In genomic region chr9:131814714-131815113, GRCh38 we compare ENCODE assay signal across 29 cellular contexts.
"Had no signal": no experiment of that assay in that cellular context is flagged by ENCODE, and none has a peak within 500 bp of the region (broad histone marks: within the 10 kb centered on the region; RNA-seq: fewer than 3 reads in every experiment).

No MANE protein-coding gene starts in this region.

- DNase-seq: naive B cell; naive thymus-derived CD8-positive, alpha-beta T cell; nucleus accumbens; ovary; psoas muscle; right cardiac atrium; right lobe of liver; sigmoid colon; small intestine; stimulated activated CD4-positive, alpha-beta T cell treated with anti-CD3 and anti-CD28 coated beads, Interleukin-15, amount 100 ng/mL, for 24 hours; stimulated activated CD4-positive, alpha-beta T cell treated with anti-CD3 and anti-CD28 coated beads, Interleukin-2, amount 100 ng/mL, for 24 hours; stimulated activated CD4-positive, alpha-beta T cell treated with anti-CD3 and anti-CD28 coated beads, Interleukin-4, amount 100 ng/mL, for 1 hour; stimulated activated CD4-positive, alpha-beta T cell treated with anti-CD3 and anti-CD28 coated beads, Interleukin-4, amount 100 ng/mL, for 4 hours; stimulated activated CD8-positive, alpha-beta memory T cell treated with anti-CD3 and anti-CD28 coated beads, Interleukin-4, amount 100 ng/mL, for 48 hours; stimulated activated naive CD4-positive, alpha-beta T cell treated with Interleukin-2 at 50 U/mL for 16 hours; stomach; thyroid gland; trophoblast cell; upper lobe of left lung had no signal

- H3K4me2 ChIP-seq: neural progenitor cell had no signal

- H3K36me3 ChIP-seq: neural progenitor cell, neutrophil, ovary, right lobe of liver, sigmoid colon, stomach, thoracic aorta, thyroid gland, tibial nerve, upper lobe of left lung, vagina had no signal

- H3K27ac ChIP-seq: neural progenitor cell, neutrophil, ovary, parathyroid adenoma, psoas muscle, right lobe of liver, sigmoid colon, stomach, thoracic aorta, thyroid gland, tibial nerve, upper lobe of left lung, vagina had no signal

- H3K36me3 Mint-ChIP-seq: naive B cell; naive thymus-derived CD8-positive, alpha-beta T cell; neural progenitor cell; stimulated activated memory B cell treated with anti-CD40 and anti-IgM and Interleukin-4, amounts not matched to agents 10 μg/mL and 1 μg/mL and 100 μg/mL, for 72 hours had no signal

- ATAC-seq: naive thymus-derived CD8-positive, alpha-beta T cell; psoas muscle; right cardiac atrium; right lobe of liver; stimulated activated memory B cell treated with anti-CD40 and anti-IgM and Interleukin-4, amounts not matched to agents 10 μg/mL and 1 μg/mL and 100 μg/mL, for 72 hours had no signal

- H3K9me3 ChIP-seq: neutrophil, ovary, psoas muscle, right lobe of liver, sigmoid colon, stomach, thoracic aorta, thyroid gland, tibial nerve, upper lobe of left lung, vagina had no signal

- H3K4me1 Mint-ChIP-seq: naive B cell; naive thymus-derived CD8-positive, alpha-beta T cell; stimulated activated memory B cell treated with anti-CD40 and anti-IgM and Interleukin-4, amounts not matched to agents 10 μg/mL and 1 μg/mL and 100 μg/mL, for 72 hours had no signal

- H3K27ac Mint-ChIP-seq: naive B cell; naive thymus-derived CD8-positive, alpha-beta T cell; nephron; neural progenitor cell; stimulated activated memory B cell treated with anti-CD40 and anti-IgM and Interleukin-4, amounts not matched to agents 10 μg/mL and 1 μg/mL and 100 μg/mL, for 72 hours; stimulated activated naive CD8-positive, alpha-beta T cell treated with anti-CD3 and anti-CD28 coated beads, Interleukin-15, Interleukin-2, amounts not matched to agents 100 ng/mL and 50 ng/mL, for 24 hours had no signal

- H2AFZ ChIP-seq: neural progenitor cell, parathyroid adenoma had no signal

- FAIRE-seq: small intestine, urothelium cell line had no signal

- H3K9me3 Mint-ChIP-seq: naive thymus-derived CD8-positive, alpha-beta T cell; nephron; neural progenitor cell; stimulated activated memory B cell treated with anti-CD40 and anti-IgM and Interleukin-4, amounts not matched to agents 10 μg/mL and 1 μg/mL and 100 μg/mL, for 72 hours; stimulated activated naive CD8-positive, alpha-beta T cell treated with anti-CD3 and anti-CD28 coated beads, Interleukin-15, Interleukin-2, amounts not matched to agents 100 ng/mL and 50 ng/mL, for 24 hours had no signal

- H3K4me1 ChIP-seq: parathyroid adenoma, psoas muscle, right lobe of liver, sigmoid colon, stomach, thyroid gland, tibial nerve, vagina had no signal

- H3K4me3 Mint-ChIP-seq: naive B cell; naive thymus-derived CD8-positive, alpha-beta T cell; nephron; stimulated activated memory B cell treated with anti-CD40 and anti-IgM and Interleukin-4, amounts not matched to agents 10 μg/mL and 1 μg/mL and 100 μg/mL, for 72 hours; stimulated activated naive CD8-positive, alpha-beta T cell treated with anti-CD3 and anti-CD28 coated beads, Interleukin-15, Interleukin-2, amounts not matched to agents 100 ng/mL and 50 ng/mL, for 24 hours had no signal

- H3K79me2 ChIP-seq: parathyroid adenoma had no signal

- H3K27me3 ChIP-seq: neural progenitor cell, ovary, right lobe of liver, thyroid gland, upper lobe of left lung, vagina had no signal

- H3K9ac ChIP-seq: neural progenitor cell, parathyroid adenoma had no signal

- H3K4me3 ChIP-seq: neural progenitor cell, ovary, psoas muscle, right lobe of liver, sigmoid colon, stomach, thoracic aorta, thyroid gland, tibial nerve, upper lobe of left lung, vagina had no signal
